In genomic region chr9:10566853-10567252, GRCh38 we compare ENCODE assay signal across 21 cellular contexts. TPM values are rescaled to one million over a fixed set of nuclear protein-coding genes. Genes with fewer than 3 reads are reported as not detected.
A peak's percentile ranks its signal among the peaks of the same experiment; 100 is the strongest.
DNase-seq lines count a peak whose midpoint lies in the region; ATAC-seq, FAIRE-seq and TF ChIP-seq lines count a peak whose summit lies in the region.
"Had no signal": no experiment of that assay in that cellular context is flagged by ENCODE, and none has a peak within 500 bp of the region (broad histone marks: within the 10 kb centered on the region; RNA-seq: fewer than 3 reads in every experiment).

No MANE protein-coding gene starts in this region.

- H3K4me3 ChIP-seq in keratinocyte (ENCODE audit: control insufficient read depth in 2 of 3, extremely low read depth in 1 of 3, insufficient read depth in 2 of 3, low read depth in 1 of 3, low read length in 3 of 3), result no peak overlapping the region
- H3K4me3 ChIP-seq: HAP-1 had no signal

- TF ChIP-seq CTCF in keratinocyte (optimal IDR thresholded peaks at IDR 0.05 in 1 of 3, IDR thresholded peaks at IDR 0.05 in 1 of 3, conservative IDR thresholded peaks at IDR 0.05 in 1 of 3; ENCODE audit: extremely low read depth in 1 of 3, insufficient read depth in 2 of 3, low read length in 3 of 3) (no peak), H9 (conservative IDR thresholded peaks at IDR 0.05) (no peak), foreskin keratinocyte (conservative IDR thresholded peaks at IDR 0.05) (no peak)

- no peak overlapping the region for H4K8ac ChIP-seq in H9 (replicated peaks; ENCODE audit: insufficient read length, low read depth, low read length)

- ATAC-seq in foreskin keratinocyte, result no peak
- no peak for ATAC-seq in GM18520 (IDR thresholded peaks at IDR 0.05; ENCODE audit: unreplicated experiment)
- ATAC-seq: T-cell had no signal

- no peak overlapping the region for H3K18ac ChIP-seq in H9 (ENCODE audit: insufficient read length, low read depth, low read length)

- no peak overlapping the region for H4K5ac ChIP-seq in H9 (ENCODE audit: insufficient read length, low read depth, low read length)

- no peaks in the 10 kb centered on the region for H3K36me3 Mint-ChIP-seq in H9 (ENCODE audit: insufficient read depth in 1 of 3, low read depth in 3 of 3)
- H3K36me3 Mint-ChIP-seq: T-cell had no signal

- H3K4me3 Mint-ChIP-seq in H9, result no peak overlapping the region
- H3K4me3 Mint-ChIP-seq: T-cell had no signal

- H2BK5ac ChIP-seq in H9 (ENCODE audit: insufficient read length, low read length), result no peak overlapping the region

- H2BK12ac ChIP-seq in H9 (ENCODE audit: insufficient read length, low read depth, low read length), result no peak overlapping the region

- H3K9me1 ChIP-seq in keratinocyte (ENCODE audit: control insufficient read depth, extremely low read depth, insufficient read depth, low read length), result no peaks in the 10 kb centered on the region

- no peak overlapping the region for H3T11ph ChIP-seq in H9 (ENCODE audit: low read length)

- H3K79me2 ChIP-seq in keratinocyte (ENCODE audit: control insufficient read depth, insufficient read depth, low read length) (no peaks in the 10 kb centered on the region), H9 (ENCODE audit: insufficient read depth, low read length) (no peaks in the 10 kb centered on the region)

- H3K9me3 ChIP-seq in keratinocyte (ENCODE audit: control insufficient read depth, low read depth, low read length) (no peaks in the 10 kb centered on the region), H9 (ENCODE audit: control insufficient read depth, low read depth, low read length) (no peaks in the 10 kb centered on the region)
- H3K9me3 ChIP-seq: BE2C, HAP-1 had no signal

- H2BK120ac ChIP-seq in H9 (ENCODE audit: low read depth, low read length, poor library complexity, severe bottlenecking), result no peak overlapping the region

- H3K9ac ChIP-seq in keratinocyte (ENCODE audit: control insufficient read depth, extremely low read depth, insufficient read depth, low read length), result no peak overlapping the region
- no peak overlapping the region for H3K9ac ChIP-seq in H9 (ENCODE audit: extremely low read depth, insufficient read length, low read length)

- dilution Hi-C loops in keratinocyte (cut with MboI; ENCODE audit: extremely low pct_ligation_motif_present, low sequenced_read_pairs), result no loop called here

- no peak for FAIRE-seq in keratinocyte (lab: Jason Lieb, UNC)

- no peak overlapping the region for H2BK15ac ChIP-seq in H9 (ENCODE audit: low read depth, low read length)

- no peak overlapping the region for H3K14ac ChIP-seq in H9 (ENCODE audit: insufficient read depth, low read length)

- H4K20me1 ChIP-seq in keratinocyte (ENCODE audit: control insufficient read depth, extremely low read depth, insufficient read depth, low read length), result no peaks in the 10 kb centered on the region
- H4K20me1 ChIP-seq in H9 (ENCODE audit: control insufficient read depth, insufficient read depth, insufficient read length), result no peaks in the 10 kb centered on the region

- H3K23ac ChIP-seq in H9 (ENCODE audit: insufficient read length, low read depth, low read length), result no peak overlapping the region

- H3K27me3 Mint-ChIP-seq in H9 (ENCODE audit: low read depth), result no peaks in the 10 kb centered on the region; the same call in 1 of the 2 replicates
- H3K27me3 Mint-ChIP-seq: T-cell had no signal

- no peak overlapping the region for H3K27ac Mint-ChIP-seq in H9
- H3K27ac Mint-ChIP-seq: T-cell had no signal

- no peaks in the 10 kb centered on the region for H3K79me1 ChIP-seq in H9 (ENCODE audit: insufficient read depth, low read depth, low read length, poor library complexity, severe bottlenecking)

- H3K36me3 ChIP-seq in keratinocyte (ENCODE audit: control insufficient read depth in 2 of 2, extremely low read depth in 1 of 2, insufficient read depth in 2 of 2, low read length in 2 of 2), result no peaks in the 10 kb centered on the region
- H3K36me3 ChIP-seq: BE2C, HAP-1 had no signal

- H3K23me2 ChIP-seq in H9 (ENCODE audit: insufficient read length, low read depth, low read length, poor library complexity, severe bottlenecking), result no peaks in the 10 kb centered on the region

- H3K9me3 Mint-ChIP-seq in H9, result no peaks in the 10 kb centered on the region; a peak in 1 of 5 replicates

- WGBS in H9 (ENCODE audit: extremely low coverage, insufficient read length, low lambda C conversion rate), result no CpG with 5 or more reads among the region's 1 CpG

- peaks cover 17% of the 10 kb centered on the region for H3K4me1 ChIP-seq in keratinocyte (ENCODE audit: control insufficient read depth, extremely low read depth, insufficient read depth, low read length)
- no peaks in the 10 kb centered on the region for H3K4me1 ChIP-seq in H9 (ENCODE audit: insufficient read depth, low read length)
- H3K4me1 ChIP-seq in foreskin keratinocyte, result peaks cover 12% of the 10 kb centered on the region
- H3K4me1 ChIP-seq: BE2C, HAP-1 had no signal

- no peak overlapping the region for H2BK20ac ChIP-seq in H9 (ENCODE audit: low read depth, low read length, poor library complexity, severe bottlenecking)

- peak overlapping the region; percentile 12 for H2AFZ ChIP-seq in keratinocyte (ENCODE audit: control insufficient read depth, low read length)
- H2AFZ ChIP-seq in H9 (ENCODE audit: low read length), result no peak overlapping the region

- DNase-seq in NCI-H146 treated with DMSO at 0.1 percent for 48 hours (lab: John Stamatoyannopoulos, UW; ENCODE audit: unreplicated experiment) (peak; percentile 18), NCI-H146 (lab: John Stamatoyannopoulos, UW) (no peak), NCI-H1417 (lab: John Stamatoyannopoulos, UW) (peak in 2 of 3 experiments; percentile 1 to 21), NCI-H774 (lab: John Stamatoyannopoulos, UW) (peak; percentile 29), keratinocyte (ENCODE audit: low read depth, low spot score) (no peak), H9 (no peak), foreskin keratinocyte (no peak)
- DNase-seq: 8988T, ACHN, BE2C, Calu3, NCI-H1048, NCI-H1436, NCI-H1930, NCI-H2227 treated with DMSO at 0.1 percent for 48 hours, RPMI8226, SHP77, T-cell had no signal

- H3K27me3 ChIP-seq in keratinocyte (ENCODE audit: control insufficient read depth, extremely low read depth, insufficient read depth, low read length) (no peaks in the 10 kb centered on the region), H9 (ENCODE audit: insufficient read depth, low read length) (no peaks in the 10 kb centered on the region), foreskin keratinocyte (no peaks in the 10 kb centered on the region)
- H3K27me3 ChIP-seq: BE2C had no signal

- H3K4ac ChIP-seq in H9 (ENCODE audit: low read depth, low read length), result no peak overlapping the region

- H3K27ac ChIP-seq in keratinocyte (ENCODE audit: control insufficient read depth, insufficient read depth, low read length), result no peak overlapping the region
- H3K27ac ChIP-seq in H9 (ENCODE audit: insufficient read length, low read depth, low read length), result no peak overlapping the region
- no peak overlapping the region for H3K27ac ChIP-seq in foreskin keratinocyte

- H3K4me1 Mint-ChIP-seq in H9, result peaks cover 0 to 4% of the 10 kb centered on the region in 2 experiments; a peak in 2 of 4 replicates
- H3K4me1 Mint-ChIP-seq: T-cell had no signal

- H3K4me2 ChIP-seq in keratinocyte (ENCODE audit: control insufficient read depth, extremely low read depth, insufficient read depth, low read depth, low read length) (no peak overlapping the region), H9 (ENCODE audit: insufficient read depth, insufficient read length, low read length) (no peak overlapping the region)

- H3K56ac ChIP-seq in H9 (ENCODE audit: insufficient read length, low read depth, low read length), result no peak overlapping the region

- H4K91ac ChIP-seq in H9 (ENCODE audit: insufficient read length, low read depth, low read length), result no peak overlapping the region

- H2AK5ac ChIP-seq in H9 (ENCODE audit: insufficient read length, low read length), result no peak overlapping the region

RNA-seq across cellular contexts. Expression of gene PTPRD, which starts 45.9 kb away (rescaled TPM):
- polyA plus RNA-seq in keratinocyte (0.10 to 0.81 TPM (median 0.14 TPM) in 3 replicates), foreskin keratinocyte (0.01 TPM in 1 of 2 replicates, not detected in the other)
- polyA plus RNA-seq in keratinocyte (2011; ENCODE audit: low read depth), result 0.30 TPM
- 0.11 and 0.30 TPM in 2 replicates for polyA plus RNA-seq in keratinocyte (2011; cell fraction: cytosol; rRNA removed)
- polyA plus RNA-seq in keratinocyte (2011; cell fraction: nucleus; rRNA removed), result 0.71 and 1.1 TPM in 2 replicates
- 0.25 and 0.30 TPM in 2 replicates for polyA plus RNA-seq in keratinocyte (2012; ENCODE audit: low replicate concordance)
- 1.0 to 1.1 TPM in 2 of 3 replicates, not detected in the other for polyA minus RNA-seq in keratinocyte
- 2.7 TPM for polyA minus RNA-seq in keratinocyte (2011; cell fraction: cytosol; rRNA and poly(A)+ RNA removed)
- polyA minus RNA-seq in keratinocyte (2011; cell fraction: nucleus; rRNA and poly(A)+ RNA removed), result 1.2 and 3.2 TPM in 2 replicates
- total RNA-seq in H9 (2021) (31.7 and 32.5 TPM in 2 replicates), foreskin keratinocyte (0.11 and 0.58 TPM in 2 replicates)
- total RNA-seq: T-helper 2 cell treated with Interferon-gamma antibody and Interleukin-4, amounts not matched to agents 100 ng/mL and 5 ng/mL, for 36 hours had no signal

Comparison
In these comparisons a context has a peak if more than half of its experiments do, and no peak if none do; other contexts are left out.
1. DNase-seq: peak in NCI-H146 treated with DMSO at 0.1 percent for 48 hours (single experiment), NCI-H1417 (2 of 3) and NCI-H774 (single experiment); none in NCI-H146 (single experiment), keratinocyte (single experiment), H9 (single experiment) and foreskin keratinocyte (0 of 2).
2. RNA of gene PTPRD, which starts 45.9 kb away (total RNA-seq): 31.7 to 32.5 TPM in H9; 0.11 to 0.58 TPM in foreskin keratinocyte; every median in the first group is over 10 times any median in the second.